19 cellular contexts compared by ENCODE assay signal in genomic region chr1:19055001-19055400, GRCh38.
DNase-seq lines count a peak whose midpoint lies in the region; ATAC-seq and TF ChIP-seq lines count a peak whose summit lies in the region.
"Had no signal": no experiment of that assay in that cellular context is flagged by ENCODE, and none has a peak within 500 bp of the region (broad histone marks: within the 10 kb centered on the region; RNA-seq: fewer than 3 reads in every experiment).

No MANE protein-coding gene starts in this region.

- H3K27ac Mint-ChIP-seq in stimulated activated effector memory CD8-positive, alpha-beta T cell treated with anti-CD3 and anti-CD28 coated beads, Interleukin-12 subunit alpha, Interleukin-12 subunit beta, amount 100 ng/mL, for 72 hours = no peak overlapping the region
- H3K27ac Mint-ChIP-seq: CD8-positive, alpha-beta T cell had no signal

- ATAC-seq in heart right ventricle (peak in 7 of 8 donors; percentile 43 to 87 (median 74)), Right ventricle myocardium superior (ENCODE audit: poor library complexity) (no peak), left lobe of liver (no peak)
- no peak for ATAC-seq in stimulated activated effector memory CD8-positive, alpha-beta T cell treated with anti-CD3 and anti-CD28 coated beads, Interleukin-12 subunit alpha, Interleukin-12 subunit beta, amount 100 ng/mL, for 72 hours
- ATAC-seq: CD8-positive, alpha-beta T cell; K562 had no signal

- intact Hi-C loops in heart right ventricle (cut with DNase I) (no loop called here), Right ventricle myocardium superior (cut with DNase I) (no loop called here), thyroid gland (cut with DNase I) (no loop called here)

- peaks cover 0 to 73% (median 43%) of the 10 kb centered on the region in 7 donors for H3K27me3 ChIP-seq in heart right ventricle
- H3K27me3 ChIP-seq in BLaER1 = no peaks in the 10 kb centered on the region
- no peaks in the 10 kb centered on the region for H3K27me3 ChIP-seq in thyroid gland

- TF ChIP-seq CTCF in heart right ventricle (IDR thresholded peaks at IDR 0.05) = no peak
- TF ChIP-seq CTCF in thyroid gland (IDR thresholded peaks at IDR 0.05) = no peak

- peak in 1 of 2 donors; percentile 16 for DNase-seq in heart right ventricle
- no peak for DNase-seq in Right ventricle myocardium superior
- DNase-seq in left lobe of liver (ENCODE audit: low spot score) = peak; percentile 40
- no peak for DNase-seq in thyroid gland
- DNase-seq in stimulated activated effector memory CD8-positive, alpha-beta T cell treated with anti-CD3 and anti-CD28 coated beads, Interleukin-12 subunit alpha, Interleukin-12 subunit beta, amount 100 ng/mL, for 72 hours (ENCODE audit: low spot score in 2 of 2) = no peak
- no peak for DNase-seq in ureter (ENCODE audit: low spot score)
- DNase-seq: 8988T; ACHN; CD8-positive, alpha-beta T cell; COR-L47; DMS153; DMS79 treated with DMSO at 0.1 percent for 48 hours; EL; GOT3 had no signal

- H3K9me3 ChIP-seq in heart right ventricle (no peaks in the 10 kb centered on the region), BLaER1 (no peaks in the 10 kb centered on the region), thyroid gland (no peaks in the 10 kb centered on the region)
- H3K9me3 ChIP-seq: HAP-1 had no signal

- H3K4me3 ChIP-seq in heart right ventricle (peak overlapping the region in 1 of 10 donors; percentile 26), BLaER1 (no peak overlapping the region), thyroid gland (replicated peaks in 1 of 3) (no peak overlapping the region)
- H3K4me3 ChIP-seq: HAP-1, K562 had no signal

- H3K36me3 Mint-ChIP-seq in stimulated activated effector memory CD8-positive, alpha-beta T cell treated with anti-CD3 and anti-CD28 coated beads, Interleukin-12 subunit alpha, Interleukin-12 subunit beta, amount 100 ng/mL, for 72 hours = no peaks in the 10 kb centered on the region
- H3K36me3 Mint-ChIP-seq: CD8-positive, alpha-beta T cell had no signal

- no peak for TF ChIP-seq POLR2A in thyroid gland (IDR thresholded peaks at IDR 0.05)

- no peak overlapping the region for H3K9ac ChIP-seq in BLaER1

- H3K4me3 Mint-ChIP-seq in stimulated activated effector memory CD8-positive, alpha-beta T cell treated with anti-CD3 and anti-CD28 coated beads, Interleukin-12 subunit alpha, Interleukin-12 subunit beta, amount 100 ng/mL, for 72 hours = no peak overlapping the region
- H3K4me3 Mint-ChIP-seq: CD8-positive, alpha-beta T cell had no signal

- H3K27ac ChIP-seq in heart right ventricle = peak overlapping the region in 5 of 10 donors; percentile 11 to 64 (median 47)
- H3K27ac ChIP-seq in BLaER1 = no peak overlapping the region
- peak overlapping the region in 2 of 3 donors; percentile 64 to 81 for H3K27ac ChIP-seq in thyroid gland
- H3K27ac ChIP-seq: C4-2B, HL-60 had no signal

- no peaks in the 10 kb centered on the region for H3K4me1 Mint-ChIP-seq in stimulated activated effector memory CD8-positive, alpha-beta T cell treated with anti-CD3 and anti-CD28 coated beads, Interleukin-12 subunit alpha, Interleukin-12 subunit beta, amount 100 ng/mL, for 72 hours

- no peaks in the 10 kb centered on the region for H3K36me3 ChIP-seq in heart right ventricle
- no peaks in the 10 kb centered on the region for H3K36me3 ChIP-seq in BLaER1
- no peaks in the 10 kb centered on the region for H3K36me3 ChIP-seq in thyroid gland
- H3K36me3 ChIP-seq: HAP-1 had no signal

- no peaks in the 10 kb centered on the region for H4K20me1 ChIP-seq in BLaER1

- H3K4me1 ChIP-seq in heart right ventricle (peaks cover 0 to 20% (median 9%) of the 10 kb centered on the region in 9 donors), BLaER1 (peaks cover 37% of the 10 kb centered on the region), thyroid gland (peaks cover 16 to 28% of the 10 kb centered on the region in 2 donors)
- H3K4me1 ChIP-seq: HAP-1 had no signal

- 33 to 38% methylated on average over 11 of the region's 11 CpGs for WGBS in heart right ventricle, 2 donors
- WGBS in thyroid gland, 2 donors = 30 to 31% methylated on average over 11 of the region's 11 CpGs

- H3K9me3 Mint-ChIP-seq in stimulated activated effector memory CD8-positive, alpha-beta T cell treated with anti-CD3 and anti-CD28 coated beads, Interleukin-12 subunit alpha, Interleukin-12 subunit beta, amount 100 ng/mL, for 72 hours = no peaks in the 10 kb centered on the region
- H3K9me3 Mint-ChIP-seq: CD8-positive, alpha-beta T cell had no signal

- peak overlapping the region; percentile 85 for H3K4me2 ChIP-seq in BLaER1

Comparison
In these comparisons a context has a peak if more than half of its experiments do, and no peak if none do; other contexts are left out.
1. ATAC-seq: peak in heart right ventricle (7 of 8); none in Right ventricle myocardium superior (single experiment), left lobe of liver (single experiment) and stimulated activated effector memory CD8-positive, alpha-beta T cell treated with anti-CD3 and anti-CD28 coated beads, Interleukin-12 subunit alpha, Interleukin-12 subunit beta, amount 100 ng/mL, for 72 hours (single experiment).